21 cellular contexts compared by ENCODE assay signal in genomic region chr15:77097921-77098320, GRCh38. TPM values are rescaled to one million over a fixed set of nuclear protein-coding genes. Genes with fewer than 3 reads are reported as not detected.
DNase-seq lines count a peak whose midpoint lies in the region; ATAC-seq and TF ChIP-seq lines count a peak whose summit lies in the region.
"Had no signal": no experiment of that assay in that cellular context is flagged by ENCODE, and none has a peak within 500 bp of the region (broad histone marks: within the 10 kb centered on the region; RNA-seq: fewer than 3 reads in every experiment).

No MANE protein-coding gene starts in this region.

- H3K27me3 ChIP-seq in SK-N-SH (ENCODE audit: insufficient read depth) (no peaks in the 10 kb centered on the region), WERI-Rb-1 (ENCODE audit: insufficient read depth, low read depth, severe bottlenecking) (no peaks in the 10 kb centered on the region)

- H3K36me3 ChIP-seq in SK-N-SH (replicated peaks in 1 of 2; ENCODE audit: control insufficient read depth in 1 of 2, insufficient read depth in 2 of 2, low read length in 1 of 2) = no peaks in the 10 kb centered on the region
- H3K36me3 ChIP-seq in WERI-Rb-1 = no peaks in the 10 kb centered on the region

- H3K4me1 ChIP-seq in SK-N-SH (ENCODE audit: control insufficient read depth in 1 of 2, insufficient read depth in 2 of 2, low read depth in 1 of 2, low read length in 1 of 2) = peaks cover 0 to 13% of the 10 kb centered on the region in 2 experiments; a peak in 1 of 4 replicates

- H3K9me3 ChIP-seq in SK-N-SH (no peaks in the 10 kb centered on the region), WERI-Rb-1 (ENCODE audit: severe bottlenecking) (no peaks in the 10 kb centered on the region), T-helper 17 cell (ENCODE audit: control insufficient read depth, low read length, poor library complexity, severe bottlenecking) (no peaks in the 10 kb centered on the region)

- peaks cover 7 to 20% of the 10 kb centered on the region in 2 donors for H3K4me1 Mint-ChIP-seq in stimulated activated naive B cell treated with anti-CD40 and anti-IgM and Interleukin-4, amounts not matched to agents 10 μg/mL and 1 μg/mL and 100 μg/mL, for 72 hours
- peaks cover 7% of the 10 kb centered on the region for H3K4me1 Mint-ChIP-seq in T-helper 17 cell
- H3K4me1 Mint-ChIP-seq: CD4-positive, CD25-positive, alpha-beta regulatory T cell; CD8-positive, alpha-beta memory T cell had no signal

- CTCF ChIA-PET in SK-N-SH (lab: Yijun Ruan, JAX) = interaction anchor here (1.0 to 2.1 kb wide), 7 partner anchors 9 to 724 kb away, joined by 4 to 8 read pairs (median 5); no protein-coding TSS in a partner anchor

- DNase-seq in SK-N-SH = peak; percentile 41
- DNase-seq in DMS 273 treated with DMSO at 0.1 percent for 48 hours (lab: John Stamatoyannopoulos, UW) = peak; percentile 4
- no peak for DNase-seq in WERI-Rb-1
- DNase-seq in stimulated activated naive B cell treated with anti-CD40 and anti-IgM and Interleukin-4, amounts not matched to agents 10 μg/mL and 1 μg/mL and 100 μg/mL, for 72 hours = no peak
- no peak for DNase-seq in T-helper 17 cell
- DNase-seq in NCI-H2227 (lab: John Stamatoyannopoulos, UW; ENCODE audit: unreplicated experiment) = no peak
- no peak for DNase-seq in HuH-7.5 (ENCODE audit: low spot score)
- DNase-seq: 8988T; C1 segment of cervical spinal cord; CD4-positive, CD25-positive, alpha-beta regulatory T cell; CD8-positive, alpha-beta memory T cell; COR-L47; DMS153; DMS79; GDM1; HFFc6 had no signal

- H3K27me3 Mint-ChIP-seq in stimulated activated naive B cell treated with anti-CD40 and anti-IgM and Interleukin-4, amounts not matched to agents 10 μg/mL and 1 μg/mL and 100 μg/mL, for 72 hours = no peaks in the 10 kb centered on the region
- H3K27me3 Mint-ChIP-seq in T-helper 17 cell = peaks cover 5% of the 10 kb centered on the region
- H3K27me3 Mint-ChIP-seq: IgD-negative memory B cell had no signal

- H3K36me3 Mint-ChIP-seq in stimulated activated naive B cell treated with anti-CD40 and anti-IgM and Interleukin-4, amounts not matched to agents 10 μg/mL and 1 μg/mL and 100 μg/mL, for 72 hours = no peaks in the 10 kb centered on the region
- H3K36me3 Mint-ChIP-seq in T-helper 17 cell (ENCODE audit: low read depth) = no peaks in the 10 kb centered on the region
- H3K36me3 Mint-ChIP-seq: CD4-positive, CD25-positive, alpha-beta regulatory T cell; CD8-positive, alpha-beta memory T cell had no signal

- ATAC-seq in SK-N-SH treated with all-trans-retinoic acid at 6 μM for 48 hours = no peak
- no peak for ATAC-seq in stimulated activated naive B cell treated with anti-CD40 and anti-IgM and Interleukin-4, amounts not matched to agents 10 μg/mL and 1 μg/mL and 100 μg/mL, for 72 hours (replicated peaks)
- ATAC-seq in T-helper 17 cell = no peak
- ATAC-seq: GM23338, HCT116 had no signal

- H3F3A ChIP-seq in SK-N-SH (replicated peaks; ENCODE audit: insufficient read depth) = no peaks in the 10 kb centered on the region

- H2AFZ ChIP-seq in SK-N-SH (ENCODE audit: low read depth) = no peak overlapping the region
- H2AFZ ChIP-seq: GM23338 had no signal

- H3K4me3 ChIP-seq in SK-N-SH (ENCODE audit: low read depth in 2 of 2, low read length in 1 of 2) (no peak overlapping the region), WERI-Rb-1 (ENCODE audit: low read depth, low read length) (no peak overlapping the region)
- H3K4me3 ChIP-seq: GM23338 had no signal

- H3K27ac Mint-ChIP-seq in stimulated activated naive B cell treated with anti-CD40 and anti-IgM and Interleukin-4, amounts not matched to agents 10 μg/mL and 1 μg/mL and 100 μg/mL, for 72 hours = peak overlapping the region; percentile 47
- H3K27ac Mint-ChIP-seq in T-helper 17 cell = no peak overlapping the region
- H3K27ac Mint-ChIP-seq: CD4-positive, CD25-positive, alpha-beta regulatory T cell; CD8-positive, alpha-beta memory T cell; GM23338; HFFc6 had no signal

- no peak overlapping the region for H3K4me3 Mint-ChIP-seq in stimulated activated naive B cell treated with anti-CD40 and anti-IgM and Interleukin-4, amounts not matched to agents 10 μg/mL and 1 μg/mL and 100 μg/mL, for 72 hours
- H3K4me3 Mint-ChIP-seq in T-helper 17 cell = no peak overlapping the region
- H3K4me3 Mint-ChIP-seq: CD4-positive, CD25-positive, alpha-beta regulatory T cell; CD8-positive, alpha-beta memory T cell; GM23338; HFFc6; IgD-negative memory B cell had no signal

- 96% methylated on average over 4 of the region's 5 CpGs for WGBS in SK-N-SH (ENCODE audit: low lambda C conversion rate)

- H4K20me1 ChIP-seq in SK-N-SH (ENCODE audit: insufficient read depth) = no peaks in the 10 kb centered on the region

- peaks cover 0 to 2% of the 10 kb centered on the region in 2 donors for H3K9me3 Mint-ChIP-seq in stimulated activated naive B cell treated with anti-CD40 and anti-IgM and Interleukin-4, amounts not matched to agents 10 μg/mL and 1 μg/mL and 100 μg/mL, for 72 hours
- H3K9me3 Mint-ChIP-seq: CD4-positive, CD25-positive, alpha-beta regulatory T cell; CD8-positive, alpha-beta memory T cell; GM23338; HFFc6; IgD-negative memory B cell had no signal

- H3K27ac ChIP-seq in SK-N-SH (ENCODE audit: low read depth in 2 of 2, low read length in 1 of 2) (peak overlapping the region in 1 of 2 experiments; percentile 28; a peak in 2 of 4 replicates), WERI-Rb-1 (peak overlapping the region; percentile 58)
- H3K27ac ChIP-seq: HL-60 had no signal

- TF ChIP-seq RAD21 in SK-N-SH (IDR thresholded peaks at IDR 0.05; ENCODE audit: low read length) = no peak

- no peaks in the 10 kb centered on the region for H3K9me2 ChIP-seq in SK-N-SH

- POLR2A ChIA-PET in SK-N-SH (lab: Yijun Ruan, JAX) = no interaction called here

- TF ChIP-seq CTCF in SK-N-SH (IDR thresholded peaks at IDR 0.05) = no peak
- TF ChIP-seq CTCF in WERI-Rb-1 (IDR thresholded peaks at IDR 0.05; ENCODE audit: low read depth, low read length) = no peak

- no peak for TF ChIP-seq EP300 in SK-N-SH (IDR thresholded peaks at IDR 0.05; ENCODE audit: borderline replicate concordance in 1 of 2, low read depth in 1 of 2, low read length in 1 of 2)

- H3K79me2 ChIP-seq in SK-N-SH (ENCODE audit: insufficient read depth) = no peaks in the 10 kb centered on the region

- H3K9ac ChIP-seq in SK-N-SH = no peak overlapping the region

- no peak overlapping the region for H3K4me2 ChIP-seq in SK-N-SH
- H3K4me2 ChIP-seq: GM23338 had no signal

TF ChIP-seq in SK-N-SH, 30 proteins besides CTCF, POLR2A, EP300 and RAD21 (continues in another document):
- TF ChIP-seq USF1 (IDR thresholded peaks at IDR 0.05; ENCODE audit: borderline replicate concordance, low read depth) = no peak
- TF ChIP-seq, protein P1, sequence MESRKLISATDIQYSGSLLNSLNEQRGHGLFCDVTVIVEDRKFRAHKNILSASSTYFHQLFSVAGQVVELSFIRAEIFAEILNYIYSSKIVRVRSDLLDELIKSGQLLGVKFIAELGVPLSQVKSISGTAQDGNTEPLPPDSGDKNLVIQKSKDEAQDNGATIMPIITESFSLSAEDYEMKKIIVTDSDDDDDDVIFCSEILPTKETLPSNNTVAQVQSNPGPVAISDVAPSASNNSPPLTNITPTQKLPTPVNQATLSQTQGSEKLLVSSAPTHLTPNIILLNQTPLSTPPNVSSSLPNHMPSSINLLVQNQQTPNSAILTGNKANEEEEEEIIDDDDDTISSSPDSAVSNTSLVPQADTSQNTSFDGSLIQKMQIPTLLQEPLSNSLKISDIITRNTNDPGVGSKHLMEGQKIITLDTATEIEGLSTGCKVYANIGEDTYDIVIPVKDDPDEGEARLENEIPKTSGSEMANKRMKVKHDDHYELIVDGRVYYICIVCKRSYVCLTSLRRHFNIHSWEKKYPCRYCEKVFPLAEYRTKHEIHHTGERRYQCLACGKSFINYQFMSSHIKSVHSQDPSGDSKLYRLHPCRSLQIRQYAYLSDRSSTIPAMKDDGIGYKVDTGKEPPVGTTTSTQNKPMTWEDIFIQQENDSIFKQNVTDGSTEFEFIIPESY (IDR thresholded peaks at IDR 0.05; ENCODE audit: borderline replicate concordance, low read depth) = no peak
- TF ChIP-seq ELF1 (IDR thresholded peaks at IDR 0.05) = no peak
- no peak for TF ChIP-seq TAF1 (IDR thresholded peaks at IDR 0.05; ENCODE audit: borderline replicate concordance, low read depth, low read length)

TF ChIP-seq in SK-N-SH treated with all-trans-retinoic acid at 6 μM for 48 hours, 23 proteins besides CTCF, POLR2A, EP300 and RAD21 (continues in another document):
- TF ChIP-seq ZC3H10 (CRISPR knock-in tag; IDR thresholded peaks at IDR 0.05) = no peak
- no peak for TF ChIP-seq ESRRG (CRISPR knock-in tag; IDR thresholded peaks at IDR 0.05)
- no peak for TF ChIP-seq OSR1 (CRISPR knock-in tag; IDR thresholded peaks at IDR 0.05)
- no peak for TF ChIP-seq SNAI2 (CRISPR knock-in tag; IDR thresholded peaks at IDR 0.05)
- no peak for TF ChIP-seq ZNF565 (CRISPR knock-in tag; conservative IDR thresholded peaks at IDR 0.05; ENCODE audit: low read depth)
- no peak for TF ChIP-seq ZNF8 (CRISPR knock-in tag; IDR thresholded peaks at IDR 0.05)
- no peak for TF ChIP-seq BACH2 (CRISPR knock-in tag; IDR thresholded peaks at IDR 0.05; ENCODE audit: borderline replicate concordance)
- TF ChIP-seq ZNF70 (CRISPR knock-in tag; IDR thresholded peaks at IDR 0.05) = no peak
- no peak for TF ChIP-seq TSHZ2 (CRISPR knock-in tag; IDR thresholded peaks at IDR 0.05)

RNA-seq across cellular contexts. Expression of gene TSPAN3, which starts 27.0 kb away (rescaled TPM):
- polyA plus RNA-seq in SK-N-SH (2012; rRNA removed) = 409 and 600 TPM in 2 replicates
- 514 and 573 TPM in 2 replicates for polyA plus RNA-seq in SK-N-SH (2012; cell fraction: cytosol; rRNA removed)
- polyA plus RNA-seq in SK-N-SH (2012; cell fraction: nucleus; rRNA removed) = 155 and 239 TPM in 2 replicates
- 10 to 100 TPM; 10.6 to 11.0 TPM for total RNA-seq in T-helper 17 cell

Comparison
In these comparisons a context has a peak if more than half of its experiments do, and no peak if none do; other contexts are left out.
1. DNase-seq: peak in SK-N-SH (single experiment) and DMS 273 treated with DMSO at 0.1 percent for 48 hours (single experiment); none in WERI-Rb-1 (single experiment), stimulated activated naive B cell treated with anti-CD40 and anti-IgM and Interleukin-4, amounts not matched to agents 10 μg/mL and 1 μg/mL and 100 μg/mL, for 72 hours (single experiment), T-helper 17 cell (0 of 3), NCI-H2227 (single experiment) and HuH-7.5 (single experiment).